ENCODE assay signal across 17 cellular contexts in genomic region chr2:19035238-19035637, GRCh38.
DNase-seq lines count a peak whose midpoint lies in the region; TF ChIP-seq lines count a peak whose summit lies in the region.
"Had no signal": no experiment of that assay in that cellular context is flagged by ENCODE, and none has a peak within 500 bp of the region (broad histone marks: within the 10 kb centered on the region; RNA-seq: fewer than 3 reads in every experiment).

No MANE protein-coding gene starts in this region.

- intact Hi-C loops in breast epithelium (cut with DNase I; ENCODE audit: low total_unique reads) (no loop called here), mammary epithelial cell (cut with micrococcal nuclease) (no loop called here)

- no peaks in the 10 kb centered on the region for H3K9me3 ChIP-seq in breast epithelium
- H3K9me3 ChIP-seq in mammary epithelial cell (replicated peaks; ENCODE audit: insufficient read depth, low read length), result no peaks in the 10 kb centered on the region

- H3K4me3 ChIP-seq in breast epithelium (no peak overlapping the region), mammary epithelial cell (replicated peaks in 1 of 3; ENCODE audit: insufficient read depth in 1 of 3, low read depth in 2 of 3, low read length in 3 of 3) (no peak overlapping the region)
- H3K4me3 ChIP-seq: coronary artery had no signal

- no peaks in the 10 kb centered on the region for H3K4me1 ChIP-seq in breast epithelium
- peaks cover 35% of the 10 kb centered on the region for H3K4me1 ChIP-seq in mammary epithelial cell (ENCODE audit: insufficient read depth, low read length)

- TF ChIP-seq CTCF in breast epithelium (IDR thresholded peaks at IDR 0.05) (no peak), mammary epithelial cell (conservative IDR thresholded peaks at IDR 0.05 in 1 of 2, IDR thresholded peaks at IDR 0.05 in 1 of 2; ENCODE audit: extremely low read depth in 1 of 2, insufficient read depth in 1 of 2, low read depth in 1 of 2, low read length in 2 of 2) (no peak)

- H4K20me1 ChIP-seq in mammary epithelial cell (ENCODE audit: insufficient read depth, low read length), result no peaks in the 10 kb centered on the region

- no peak overlapping the region for H3K4me2 ChIP-seq in mammary epithelial cell (ENCODE audit: insufficient read depth, low read depth, low read length)

- DNase-seq in breast epithelium (ENCODE audit: low spot score in 2 of 2) (peak in 1 of 2 donors; percentile 26), mammary epithelial cell (no peak), fibroblast of the conjunctiva (ENCODE audit: low read depth) (peak; percentile 34), mucosa of gallbladder (ENCODE audit: low spot score) (peak; percentile 50), HUDEP-2 (lab: John Stamatoyannopoulos, UW; ENCODE audit: unreplicated experiment in 76 of 76) (no peak), RPMI8226 (no peak), COR-L47 (lab: John Stamatoyannopoulos, UW) (no peak), CD1c-positive myeloid dendritic cell (ENCODE audit: extremely low spot score) (no peak)
- DNase-seq: activated CD4-positive, alpha-beta T cell treated with anti-CD3 and anti-CD28 coated beads for 4 hours; activated naive CD8-positive, alpha-beta T cell treated with anti-CD3 and anti-CD28 coated beads for 36 hours; Kasumi-1; NCI-H187; NCI-H748 treated with DMSO at 0.1 percent for 48 hours; stimulated activated CD4-positive, alpha-beta T cell treated with anti-CD3 and anti-CD28 coated beads, Interleukin-4, amount 100 ng/mL, for 24 hours had no signal

- dilution Hi-C loops in mammary epithelial cell (cut with HindIII; ENCODE audit: low sequenced_read_pairs), result no loop called here

- no peaks in the 10 kb centered on the region for H3K36me3 ChIP-seq in breast epithelium
- no peaks in the 10 kb centered on the region for H3K36me3 ChIP-seq in mammary epithelial cell (ENCODE audit: insufficient read depth, low read length)

- BruUV-seq in mammary epithelial cell (replicated peaks; lab: Mats Ljungman, UMichigan), result no TSS peak

- CTCF ChIA-PET in mammary epithelial cell (lab: Charles Lee; ENCODE audit: low non-redundant PET), result interaction anchor here (0.7 kb wide), 1 partner anchor 75 kb away, joined by 3 read pairs; no protein-coding TSS in a partner anchor

- H2AFZ ChIP-seq in mammary epithelial cell (ENCODE audit: low read depth, low read length), result no peak overlapping the region

- no peaks in the 10 kb centered on the region for H3K79me2 ChIP-seq in mammary epithelial cell (ENCODE audit: insufficient read depth, low read length)

- WGBS in mammary epithelial cell (ENCODE audit: low coverage, missing lambda C conversion rate), result 97% methylated on average over 3 of the region's 3 CpGs

- H3K9ac ChIP-seq in mammary epithelial cell (ENCODE audit: insufficient read depth, low read length), result no peak overlapping the region

- TF ChIP-seq POLR2A in breast epithelium (IDR thresholded peaks at IDR 0.05), result no peak

- H3K27ac ChIP-seq in breast epithelium, result peak overlapping the region; percentile 37 to 54
- no peak overlapping the region for H3K27ac ChIP-seq in mammary epithelial cell (ENCODE audit: insufficient read depth, low read depth, low read length)
- H3K27ac ChIP-seq: 22Rv1, coronary artery, RWPE1 had no signal

- H3K27me3 ChIP-seq in breast epithelium (no peaks in the 10 kb centered on the region), mammary epithelial cell (ENCODE audit: insufficient read depth, low read length) (no peaks in the 10 kb centered on the region)

- in situ Hi-C loops in mammary epithelial cell (cut with MboI; ENCODE audit: low sequenced_read_pairs in 2 of 2), result no loop called here

Comparison
In these comparisons a context has a peak if more than half of its experiments do, and no peak if none do; other contexts are left out.
1. DNase-seq: peak in fibroblast of the conjunctiva (single experiment) and mucosa of gallbladder (single experiment); none in mammary epithelial cell (single experiment), HUDEP-2 (0 of 76), RPMI8226 (single experiment), COR-L47 (single experiment) and CD1c-positive myeloid dendritic cell (single experiment).